In genomic region chr11:111634981-111635705, GRCh38 we compare ENCODE assay signal across 13 cellular contexts. TPM values are rescaled to one million over a fixed set of nuclear protein-coding genes. Genes with fewer than 3 reads are reported as not detected.
DNase-seq lines count a peak whose midpoint lies in the region; ATAC-seq and TF ChIP-seq lines count a peak whose summit lies in the region.
"Had no signal": no experiment of that assay in that cellular context is flagged by ENCODE, and none has a peak within 500 bp of the region (broad histone marks: within the 10 kb centered on the region; RNA-seq: fewer than 3 reads in every experiment).

No MANE protein-coding gene starts in this region.

- H3K9ac ChIP-seq in Loucy (ENCODE audit: low read depth, low read length, poor library complexity, severe bottlenecking) (peak overlapping the region; percentile 12), subcutaneous abdominal adipose tissue (ENCODE audit: low read length in 5 of 5) (no peak overlapping the region)

- H3K4me3 ChIP-seq in Loucy (ENCODE audit: low read length, poor library complexity, severe bottlenecking) (no peak overlapping the region), cardiac fibroblast (replicated peaks in 1 of 2; ENCODE audit: low read depth in 2 of 2, low read length in 2 of 2) (no peak overlapping the region), right atrium auricular region (no peak overlapping the region), subcutaneous abdominal adipose tissue (ENCODE audit: low read depth in 1 of 5, low read length in 5 of 5) (peak overlapping the region in 1 of 5 donors; percentile 10), aorta (ENCODE audit: low read length in 2 of 2) (no peak overlapping the region)
- H3K4me3 ChIP-seq: skin epidermis had no signal

- DNase-seq in cardiac fibroblast (ENCODE audit: low read depth in 2 of 2) (peak; percentile 34 to 66), right atrium auricular region (ENCODE audit: low spot score) (no peak), aorta (no peak), NCI-H2081 treated with DMSO at 0.1 percent for 48 hours (lab: John Stamatoyannopoulos, UW) (no peak)
- DNase-seq: activated naive CD4-positive, alpha-beta T cell treated with anti-CD3 and anti-CD28 coated beads, Interleukin-2, amount 50 U/mL, for 16 hours; immature natural killer cell; Kasumi-1; stimulated activated naive B cell treated with anti-CD40 and anti-IgM and Interleukin-4, amounts not matched to agents 10 μg/mL and 1 μg/mL and 100 μg/mL, for 72 hours had no signal

- 45 to 54% methylated on average over 5 of the region's 5 CpGs for WGBS in aorta, 2 donors

- no peaks in the 10 kb centered on the region for H3K9me2 ChIP-seq in Loucy (replicated peaks; ENCODE audit: low read depth, low read length)

- H2AFZ ChIP-seq in Loucy (ENCODE audit: low read length): no peak overlapping the region

- H3K27me3 ChIP-seq in Loucy (ENCODE audit: insufficient read depth, low read length, poor library complexity, severe bottlenecking): no peaks in the 10 kb centered on the region
- no peaks in the 10 kb centered on the region for H3K27me3 ChIP-seq in right atrium auricular region
- H3K27me3 ChIP-seq in subcutaneous abdominal adipose tissue (ENCODE audit: control insufficient read depth in 5 of 5, insufficient read depth in 4 of 5, low read length in 5 of 5): no peaks in the 10 kb centered on the region
- no peaks in the 10 kb centered on the region for H3K27me3 ChIP-seq in aorta (ENCODE audit: control insufficient read depth in 1 of 2, insufficient read depth in 2 of 2, low read length in 1 of 2)

- TF ChIP-seq CTCF in Loucy (conservative IDR thresholded peaks at IDR 0.05; ENCODE audit: low read length) (no peak), cardiac fibroblast (IDR thresholded peaks at IDR 0.05; ENCODE audit: low read depth, low read length) (no peak), right atrium auricular region (IDR thresholded peaks at IDR 0.05) (no peak)

- H3K79me2 ChIP-seq in Loucy (ENCODE audit: insufficient read depth, low read length): peaks cover 11% of the 10 kb centered on the region; the same call in 1 of the 2 replicates

- peaks cover 6% of the 10 kb centered on the region; the same call in 1 of the 2 replicates for H3K36me3 ChIP-seq in Loucy (ENCODE audit: insufficient read depth, low read length)
- H3K36me3 ChIP-seq in right atrium auricular region: no peaks in the 10 kb centered on the region
- H3K36me3 ChIP-seq in subcutaneous abdominal adipose tissue (ENCODE audit: control insufficient read depth in 5 of 5, insufficient read depth in 5 of 5, low read length in 5 of 5): peaks cover under 1 to 55% (median 25%) of the 10 kb centered on the region in 5 donors
- H3K36me3 ChIP-seq in aorta (ENCODE audit: control insufficient read depth in 1 of 2, insufficient read depth in 2 of 2, low read length in 1 of 2): no peaks in the 10 kb centered on the region

- H3K9me3 ChIP-seq in Loucy (ENCODE audit: insufficient read depth, low read depth, low read length) (no peaks in the 10 kb centered on the region), right atrium auricular region (no peaks in the 10 kb centered on the region), subcutaneous abdominal adipose tissue (ENCODE audit: control insufficient read depth in 5 of 5, low read length in 5 of 5) (no peaks in the 10 kb centered on the region), aorta (ENCODE audit: control insufficient read depth, low read length) (no peaks in the 10 kb centered on the region)

- H4K20me1 ChIP-seq in Loucy (ENCODE audit: insufficient read depth, low read length, poor library complexity, severe bottlenecking): no peaks in the 10 kb centered on the region

- H3K4me1 ChIP-seq in Loucy (ENCODE audit: insufficient read depth, low read length, poor library complexity, severe bottlenecking) (peaks cover 47% of the 10 kb centered on the region), right atrium auricular region (peaks cover 0 to 55% of the 10 kb centered on the region in 2 donors), subcutaneous abdominal adipose tissue (ENCODE audit: control insufficient read depth in 5 of 5, insufficient read depth in 5 of 5, low read length in 5 of 5) (peaks cover 0 to 50% (median 32%) of the 10 kb centered on the region in 5 donors), aorta (ENCODE audit: control insufficient read depth in 1 of 2, insufficient read depth in 2 of 2, low read length in 2 of 2) (peaks cover 2 to 4% of the 10 kb centered on the region in 2 donors)

- ATAC-seq in aorta (ENCODE audit: low FRiP score) (no peak), GM19395 (IDR thresholded peaks at IDR 0.05; ENCODE audit: unreplicated experiment) (no peak), HG02763 (IDR thresholded peaks at IDR 0.05; ENCODE audit: unreplicated experiment) (no peak)
- ATAC-seq: stimulated activated naive B cell treated with anti-CD40 and anti-IgM and Interleukin-4, amounts not matched to agents 10 μg/mL and 1 μg/mL and 100 μg/mL, for 72 hours had no signal

- peaks cover 7% of the 10 kb centered on the region; the same call in 1 of the 2 replicates for H3F3A ChIP-seq in Loucy (ENCODE audit: low read depth)

- intact Hi-C loops in aorta (cut with DNase I): no loop called here

- peak overlapping the region; percentile 72 for H3K4me2 ChIP-seq in Loucy (ENCODE audit: low read depth, low read length, poor library complexity, severe bottlenecking)

- H3K27ac ChIP-seq in right atrium auricular region (peak overlapping the region; percentile 62 to 66), subcutaneous abdominal adipose tissue (ENCODE audit: low read depth, low read length) (peak overlapping the region; percentile 90), aorta (ENCODE audit: low read depth in 1 of 2, low read length in 2 of 2) (no peak overlapping the region)

RNA-seq across cellular contexts. Expression of gene SIK2, which starts 32.9 kb away (rescaled TPM):
- total RNA-seq in right atrium auricular region (10 to 100 TPM; 23.5 to 28.0 TPM), aorta (10 to 100 TPM; 13.0 to 21.9 TPM)
- 1 to 10 TPM; 3.5 to 8.6 TPM for polyA plus RNA-seq in aorta

Comparison
In these comparisons a context has a peak if more than half of its experiments do, and no peak if none do; other contexts are left out.
1. DNase-seq: peak in cardiac fibroblast (2 of 2); none in right atrium auricular region (single experiment), aorta (0 of 2) and NCI-H2081 treated with DMSO at 0.1 percent for 48 hours (single experiment).
2. H3K27ac ChIP-seq: peak in right atrium auricular region (2 of 2) and subcutaneous abdominal adipose tissue (single experiment); none in aorta (0 of 2).